16 cellular contexts compared by ENCODE assay signal in genomic region chr5:127840809-127841208, GRCh38.
DNase-seq lines count a peak whose midpoint lies in the region; ATAC-seq, FAIRE-seq and TF ChIP-seq lines count a peak whose summit lies in the region.
"Had no signal": no experiment of that assay in that cellular context is flagged by ENCODE, and none has a peak within 500 bp of the region (broad histone marks: within the 10 kb centered on the region; RNA-seq: fewer than 3 reads in every experiment).

No MANE protein-coding gene starts in this region.

- TF ChIP-seq CTCF in Calu3 (IDR thresholded peaks at IDR 0.05; ENCODE audit: unreplicated experiment) = no peak

- no peaks in the 10 kb centered on the region for H3K9me3 ChIP-seq in T-helper 17 cell (ENCODE audit: control insufficient read depth, low read length, poor library complexity, severe bottlenecking)

- DNase-seq in Calu3 (peak; percentile 29), GM19239 (ENCODE audit: insufficient read length, low spot score) (no peak), RCC 7860 (ENCODE audit: low spot score) (no peak), fibroblast of peridontal ligament (ENCODE audit: extremely low read depth) (peak; percentile 7), NCI-H1092 treated with DMSO at 0.1 percent for 48 hours (lab: John Stamatoyannopoulos, UW) (no peak), T-helper 17 cell (no peak), OCI-M1 (lab: John Stamatoyannopoulos, UW) (no peak)
- DNase-seq: DMS153, MM.1S, NCI-H1105 treated with DMSO at 0.1 percent for 48 hours, NCI-H1694, NCI-H2081 treated with DMSO at 0.1 percent for 48 hours, NCI-H446 treated with DMSO at 0.1 percent for 48 hours, SHP77, T-cell had no signal

- FAIRE-seq in GM19239 (lab: Jason Lieb, UNC) = peak; percentile 54
- FAIRE-seq in RCC 7860 (lab: Jason Lieb, UNC) = peak; percentile 79
- FAIRE-seq: GM12892 had no signal

- CTCF ChIA-PET in Calu3 (lab: Charles Lee) = interaction anchor here (0.6 to 1.4 kb wide), 5 partner anchors 15 to 35 kb away, joined by 3 read pairs; no protein-coding TSS in a partner anchor

- no peaks in the 10 kb centered on the region for H3K9me3 Mint-ChIP-seq in Calu3 (ENCODE audit: low read depth, unreplicated experiment)
- H3K9me3 Mint-ChIP-seq: T-cell had no signal

- H3K4me3 Mint-ChIP-seq in Calu3 (ENCODE audit: low read depth, unreplicated experiment) (no peak overlapping the region), T-helper 17 cell (no peak overlapping the region)
- H3K4me3 Mint-ChIP-seq: T-cell had no signal

- intact Hi-C loops in Calu3 (cut with micrococcal nuclease; ENCODE audit: unreplicated experiment) = loop anchor here (10.0 kb wide), 1 partner anchor 1584 kb away; no protein-coding TSS in a partner anchor

- H3K4me1 Mint-ChIP-seq in Calu3 (ENCODE audit: low read depth, unreplicated experiment) (peaks cover 53% of the 10 kb centered on the region), T-helper 17 cell (no peaks in the 10 kb centered on the region)
- H3K4me1 Mint-ChIP-seq: T-cell had no signal

- H3K27ac Mint-ChIP-seq in Calu3 (ENCODE audit: unreplicated experiment) (peak overlapping the region; percentile 4), T-helper 17 cell (no peak overlapping the region)
- H3K27ac Mint-ChIP-seq: T-cell had no signal

- no peak for ATAC-seq in T-helper 17 cell
- ATAC-seq: T-cell had no signal

- H3K27me3 Mint-ChIP-seq in Calu3 (ENCODE audit: unreplicated experiment) (no peaks in the 10 kb centered on the region), T-helper 17 cell (peaks cover 6% of the 10 kb centered on the region)
- H3K27me3 Mint-ChIP-seq: T-cell had no signal

- BruUV-seq in Calu3 (replicated peaks; lab: Mats Ljungman, UMichigan) = no TSS peak

- H3K36me3 Mint-ChIP-seq in Calu3 (ENCODE audit: insufficient read depth, unreplicated experiment) (no peaks in the 10 kb centered on the region), T-helper 17 cell (ENCODE audit: low read depth) (peaks cover under 1% of the 10 kb centered on the region)
- H3K36me3 Mint-ChIP-seq: T-cell had no signal

Comparison
In these comparisons a context has a peak if more than half of its experiments do, and no peak if none do; other contexts are left out.
1. DNase-seq: peak in Calu3 (single experiment) and fibroblast of peridontal ligament (single experiment); none in GM19239 (single experiment), RCC 7860 (single experiment), NCI-H1092 treated with DMSO at 0.1 percent for 48 hours (single experiment), T-helper 17 cell (0 of 3) and OCI-M1 (single experiment).